In the genomic region with DNA sequence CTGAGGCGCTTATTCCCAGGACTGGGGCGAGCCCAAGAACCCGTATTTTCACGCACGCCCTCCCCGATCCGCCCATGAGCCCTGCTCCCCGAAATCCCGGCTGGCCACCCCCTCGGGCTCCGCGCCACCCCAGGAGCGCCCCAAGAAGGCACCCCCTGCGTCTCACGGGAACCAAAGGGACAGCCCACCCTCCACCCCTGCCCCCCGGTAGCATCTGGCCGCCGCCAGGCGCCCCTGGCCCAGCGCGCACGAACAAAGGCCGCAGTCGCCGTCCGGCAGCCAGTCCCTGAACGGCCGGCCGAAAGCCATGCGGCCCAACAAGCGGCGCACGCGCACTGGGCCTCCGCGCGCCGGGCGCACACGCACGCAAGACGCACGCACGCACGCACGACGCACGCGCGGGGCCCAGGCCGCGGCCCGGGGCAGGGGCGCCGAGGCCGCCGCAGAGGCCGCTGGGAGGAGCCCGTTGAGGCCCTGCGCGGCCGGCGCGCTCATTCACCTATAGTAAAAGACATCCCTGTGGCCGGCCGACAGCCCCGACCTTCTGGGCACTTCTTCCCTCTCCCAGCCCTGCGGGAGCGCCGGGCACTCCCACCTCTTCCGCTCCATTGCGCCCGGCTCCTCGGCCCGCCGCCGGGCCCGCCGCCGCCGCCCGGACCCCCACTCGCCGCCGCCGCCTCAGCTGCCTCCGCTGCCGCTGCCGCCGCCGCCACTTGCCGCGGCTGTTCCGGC, we compare ENCODE assay signal across 8 cellular contexts.
A peak's percentile ranks its signal among the peaks of the same experiment; 100 is the strongest.
DNase-seq lines count a peak whose midpoint lies in the region; ATAC-seq and TF ChIP-seq lines count a peak whose summit lies in the region.

No MANE protein-coding gene starts in this region.

- H3K4me3 ChIP-seq in astrocyte of the cerebellum (ENCODE audit: low read depth, low read length), result peak overlapping the region; percentile 94
- H3K4me3 ChIP-seq in retinal pigment epithelial cell (ENCODE audit: low read length), result peak overlapping the region; percentile 82

- H3K4me1 Mint-ChIP-seq in T-helper 2 cell treated with Interferon-gamma antibody and Interleukin-4, amounts not matched to agents 5 μg/mL and 100 μg/mL, for 36 hours (ENCODE audit: low read depth), result peaks cover 11% of the 10 kb centered on the region

- ATAC-seq in HG02642 (IDR thresholded peaks at IDR 0.05; ENCODE audit: poor library complexity, unreplicated experiment) (peak; percentile 76), HG02884 (IDR thresholded peaks at IDR 0.05; ENCODE audit: unreplicated experiment) (no peak)

- no peaks in the 10 kb centered on the region for H3K27me3 Mint-ChIP-seq in T-helper 2 cell treated with Interferon-gamma antibody and Interleukin-4, amounts not matched to agents 5 μg/mL and 100 μg/mL, for 36 hours (ENCODE audit: low read depth)

- peak overlapping the region; percentile 91 for H3K27ac Mint-ChIP-seq in T-helper 2 cell treated with Interferon-gamma antibody and Interleukin-4, amounts not matched to agents 5 μg/mL and 100 μg/mL, for 36 hours

- no peaks in the 10 kb centered on the region for H3K9me3 Mint-ChIP-seq in T-helper 2 cell treated with Interferon-gamma antibody and Interleukin-4, amounts not matched to agents 5 μg/mL and 100 μg/mL, for 36 hours

- in situ Hi-C loops in GM13977 (cut with MboI; ENCODE audit: low pct_unique_long_range_greater_than_20kb, low sequenced_read_pairs, unreplicated experiment) (no loop called here), astrocyte of the cerebellum (cut with HindIII; ENCODE audit: low sequenced_read_pairs) (no loop called here)

- H3K4me3 Mint-ChIP-seq in T-helper 2 cell treated with Interferon-gamma antibody and Interleukin-4, amounts not matched to agents 5 μg/mL and 100 μg/mL, for 36 hours, result peak overlapping the region; percentile 98

- H3K36me3 Mint-ChIP-seq in T-helper 2 cell treated with Interferon-gamma antibody and Interleukin-4, amounts not matched to agents 5 μg/mL and 100 μg/mL, for 36 hours (ENCODE audit: low read depth), result peaks cover 23% of the 10 kb centered on the region

- TF ChIP-seq CTCF in GM13977 (IDR thresholded peaks at IDR 0.05; ENCODE audit: extremely low read depth, insufficient read depth, missing control alignments) (no peak), astrocyte of the cerebellum (IDR thresholded peaks at IDR 0.05; ENCODE audit: low read depth, low read length, missing control alignments) (no peak), retinal pigment epithelial cell (conservative IDR thresholded peaks at IDR 0.05; ENCODE audit: low read depth, low read length) (no peak)

- DNase-seq in GM13977 (ENCODE audit: low spot score) (peak; percentile 99), NCI-H1105 treated with DMSO at 0.1 percent for 48 hours (lab: John Stamatoyannopoulos, UW) (peak; percentile 78), astrocyte of the cerebellum (ENCODE audit: low read depth) (peak; percentile 64), hippocampal formation (lab: John Stamatoyannopoulos, UW) (peak; percentile 59 to 73), retinal pigment epithelial cell (ENCODE audit: low read depth) (peak; percentile 42)
- peak; percentile 89 for DNase-seq in T-helper 2 cell treated with Interferon-gamma antibody and Interleukin-4, amounts not matched to agents 5 μg/mL and 100 μg/mL, for 36 hours (ENCODE audit: low spot score)

Comparison
In these comparisons a context has a peak if more than half of its experiments do, and no peak if none do; other contexts are left out.
1. DNase-seq: peak in every context shown above with its lines; median percentile 99 in GM13977; 89 in T-helper 2 cell treated with Interferon-gamma antibody and Interleukin-4, amounts not matched to agents 5 μg/mL and 100 μg/mL, for 36 hours; 78 in NCI-H1105 treated with DMSO at 0.1 percent for 48 hours; 66 in hippocampal formation; 64 in astrocyte of the cerebellum; 42 in retinal pigment epithelial cell.